1 cellular context compared by ENCODE assay signal in the genomic region with DNA sequence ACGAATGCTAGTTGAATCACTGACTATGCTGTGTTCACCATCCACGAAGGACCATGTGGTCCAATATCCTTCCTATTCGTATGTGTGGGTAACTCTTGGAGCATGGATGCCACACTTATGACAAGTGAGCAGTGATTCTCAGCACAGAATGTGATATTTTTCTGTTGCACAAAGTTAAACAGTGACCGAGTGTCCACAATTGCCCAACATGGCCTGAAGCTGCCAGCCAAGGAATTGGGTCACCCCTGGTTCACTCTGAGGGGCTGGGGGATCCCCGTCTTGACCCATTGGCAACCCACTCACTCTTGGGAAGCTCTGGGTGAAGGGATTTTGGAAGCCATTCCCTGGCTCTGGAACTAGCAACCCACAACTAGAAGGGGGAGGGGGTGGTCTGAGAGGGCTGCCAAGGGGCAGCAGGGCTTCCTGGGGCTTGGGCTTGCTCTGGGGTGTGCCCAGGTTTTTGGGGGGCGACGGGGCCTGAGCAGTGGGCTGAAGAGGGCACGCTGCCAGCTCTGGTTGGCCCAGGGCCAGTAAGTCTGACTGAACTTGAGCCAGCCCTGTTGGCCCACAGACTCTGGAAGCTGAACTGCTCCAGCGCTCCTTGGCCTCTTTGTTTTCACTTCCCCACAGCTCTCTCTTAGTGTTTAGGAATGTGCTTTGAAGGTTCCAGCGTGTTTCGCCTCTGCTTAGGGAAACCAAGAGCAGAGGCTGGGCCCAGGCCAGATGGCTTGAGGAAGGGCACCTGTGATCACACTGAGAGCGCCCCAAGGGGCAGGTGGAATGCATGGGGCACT.
TF ChIP-seq lines count a peak whose summit lies in the region.

No MANE protein-coding gene starts in this region.

TF ChIP-seq in H1, 55 proteins besides CTCF, POLR2A, EP300 and RAD21 (continued from another document):
- TF ChIP-seq, protein P1, sequence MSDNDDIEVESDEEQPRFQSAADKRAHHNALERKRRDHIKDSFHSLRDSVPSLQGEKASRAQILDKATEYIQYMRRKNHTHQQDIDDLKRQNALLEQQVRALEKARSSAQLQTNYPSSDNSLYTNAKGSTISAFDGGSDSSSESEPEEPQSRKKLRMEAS (IDR thresholded peaks at IDR 0.05), result 0 out of 2 replicates have a peak, but pooled peaks have one; percentile 21
- TF ChIP-seq ZNF274 (IDR thresholded peaks at IDR 0.05; ENCODE audit: borderline replicate concordance, extremely low read depth, low read length), result no peak
